ENCODE assay signal across 1 cellular context in the genomic region with DNA sequence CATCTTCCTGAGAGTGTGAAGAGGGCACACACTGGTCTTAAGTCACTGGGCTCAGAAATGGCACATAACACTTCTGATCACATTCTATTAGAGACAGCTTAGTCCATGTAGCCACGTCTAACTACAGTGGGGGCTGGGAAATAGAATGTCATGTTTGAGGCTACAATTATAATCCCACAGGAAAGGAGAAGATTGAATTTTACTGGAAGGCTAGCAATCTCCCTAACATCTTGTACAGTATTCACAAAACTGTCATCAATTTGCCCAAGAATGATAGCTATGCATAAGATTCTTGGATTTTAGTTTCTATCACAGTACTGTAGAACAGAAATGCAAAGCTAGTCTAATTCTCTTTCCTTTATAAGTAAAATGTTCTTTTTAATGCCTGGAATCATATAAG.
TF ChIP-seq lines count a peak whose summit lies in the region.

No MANE protein-coding gene starts in this region.

TF ChIP-seq in SK-N-SH treated with all-trans-retinoic acid at 6 μM for 48 hours, 23 proteins besides CTCF, POLR2A, EP300 and RAD21 (continued from another document):
- TF ChIP-seq ISL1 (CRISPR knock-in tag; IDR thresholded peaks at IDR 0.05): no peak
- no peak for TF ChIP-seq GLIS3 (CRISPR knock-in tag; IDR thresholded peaks at IDR 0.05)
- TF ChIP-seq, protein P1, sequence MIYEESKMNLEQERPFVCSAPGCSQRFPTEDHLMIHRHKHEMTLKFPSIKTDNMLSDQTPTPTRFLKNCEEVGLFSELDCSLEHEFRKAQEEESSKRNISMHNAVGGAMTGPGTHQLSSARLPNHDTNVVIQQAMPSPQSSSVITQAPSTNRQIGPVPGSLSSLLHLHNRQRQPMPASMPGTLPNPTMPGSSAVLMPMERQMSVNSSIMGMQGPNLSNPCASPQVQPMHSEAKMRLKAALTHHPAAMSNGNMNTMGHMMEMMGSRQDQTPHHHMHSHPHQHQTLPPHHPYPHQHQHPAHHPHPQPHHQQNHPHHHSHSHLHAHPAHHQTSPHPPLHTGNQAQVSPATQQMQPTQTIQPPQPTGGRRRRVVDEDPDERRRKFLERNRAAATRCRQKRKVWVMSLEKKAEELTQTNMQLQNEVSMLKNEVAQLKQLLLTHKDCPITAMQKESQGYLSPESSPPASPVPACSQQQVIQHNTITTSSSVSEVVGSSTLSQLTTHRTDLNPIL (CRISPR knock-in tag; IDR thresholded peaks at IDR 0.05; ENCODE audit: low read depth): no peak
- no peak for TF ChIP-seq ZNF565 (CRISPR knock-in tag; conservative IDR thresholded peaks at IDR 0.05; ENCODE audit: low read depth)
- no peak for TF ChIP-seq RARB (CRISPR knock-in tag; IDR thresholded peaks at IDR 0.05)
- no peak for TF ChIP-seq SNAI2 (CRISPR knock-in tag; IDR thresholded peaks at IDR 0.05)
